ENCODE assay signal across 21 cellular contexts in genomic region chr3:154690413-154690812, GRCh38.
DNase-seq lines count a peak whose midpoint lies in the region; ATAC-seq, FAIRE-seq and TF ChIP-seq lines count a peak whose summit lies in the region.
"Had no signal": no experiment of that assay in that cellular context is flagged by ENCODE, and none has a peak within 500 bp of the region (broad histone marks: within the 10 kb centered on the region; RNA-seq: fewer than 3 reads in every experiment).

No MANE protein-coding gene starts in this region.

- no peak for FAIRE-seq in GM12878 (lab: Jason Lieb, UNC)
- FAIRE-seq: frontal cortex, GM12892, HepG2 had no signal

- no peak for TF ChIP-seq POLR2A in GM12878 (IDR thresholded peaks at IDR 0.05; ENCODE audit: low read depth, low read length)

- TF ChIP-seq RAD21 in GM12878 (IDR thresholded peaks at IDR 0.05; ENCODE audit: insufficient read depth, low read depth, low read length), result no peak

- H3K79me2 ChIP-seq in GM12878 (ENCODE audit: control insufficient read depth, insufficient read depth, low read length), result no peaks in the 10 kb centered on the region

- no peaks in the 10 kb centered on the region for H4K20me1 ChIP-seq in GM12878 (ENCODE audit: control insufficient read depth, insufficient read depth)

- no peaks in the 10 kb centered on the region for H3K4me1 Mint-ChIP-seq in activated naive CD4-positive, alpha-beta T cell treated with anti-CD3 and anti-CD28 coated beads for 36 hours (ENCODE audit: low read depth)
- H3K4me1 Mint-ChIP-seq: T-helper 17 cell had no signal

- H3K27me3 ChIP-seq in GM12878 (replicated peaks in 1 of 2; ENCODE audit: control insufficient read depth in 2 of 2, insufficient read depth in 2 of 2, low read length in 1 of 2) (no peaks in the 10 kb centered on the region), WERI-Rb-1 (ENCODE audit: insufficient read depth, low read depth, severe bottlenecking) (no peaks in the 10 kb centered on the region)
- H3K27me3 ChIP-seq: suprapubic skin had no signal

- H3K4me2 ChIP-seq in GM12878 (ENCODE audit: control insufficient read depth, insufficient read depth), result no peak overlapping the region

- TF ChIP-seq EP300 in GM12878 (IDR thresholded peaks at IDR 0.05; ENCODE audit: borderline replicate concordance in 1 of 2, control insufficient read depth in 1 of 2, low read depth in 2 of 2, low read length in 2 of 2), result no peak

- no peaks in the 10 kb centered on the region for H3K27me3 Mint-ChIP-seq in activated naive CD4-positive, alpha-beta T cell treated with anti-CD3 and anti-CD28 coated beads for 36 hours (ENCODE audit: low read depth)
- H3K27me3 Mint-ChIP-seq: T-helper 17 cell had no signal

- intact Hi-C loops in GM12878 (cut with micrococcal nuclease; ENCODE audit: unreplicated experiment), result no loop called here
- intact Hi-C loops in activated naive CD4-positive, alpha-beta T cell treated with anti-CD3 and anti-CD28 coated beads for 36 hours (cut with micrococcal nuclease), result no loop called here

- H3K4me1 ChIP-seq in GM12878 (ENCODE audit: control insufficient read depth, insufficient read depth, low read length), result no peaks in the 10 kb centered on the region
- H3K4me1 ChIP-seq: suprapubic skin had no signal

- no peak overlapping the region for H2AFZ ChIP-seq in GM12878 (ENCODE audit: control insufficient read depth, low read depth, low read length)

- no peak for TF ChIP-seq CTCF in GM12878 (IDR thresholded peaks at IDR 0.05 in 2 of 3, conservative IDR thresholded peaks at IDR 0.05 in 1 of 3; ENCODE audit: control insufficient read depth in 2 of 3, extremely low read depth in 1 of 3, insufficient read depth in 1 of 3, low read depth in 3 of 3, low read length in 3 of 3)
- TF ChIP-seq CTCF in WERI-Rb-1 (IDR thresholded peaks at IDR 0.05; ENCODE audit: low read depth, low read length), result no peak

- no peaks in the 10 kb centered on the region for H3K9me3 Mint-ChIP-seq in activated naive CD4-positive, alpha-beta T cell treated with anti-CD3 and anti-CD28 coated beads for 36 hours

- no peaks in the 10 kb centered on the region for H3K36me3 ChIP-seq in GM12878 (ENCODE audit: control insufficient read depth in 2 of 2, insufficient read depth in 2 of 2, low read length in 1 of 2)
- no peaks in the 10 kb centered on the region for H3K36me3 ChIP-seq in WERI-Rb-1
- H3K36me3 ChIP-seq: suprapubic skin had no signal

- no TSS peak for BruUV-seq in GM12878 (replicated peaks; lab: Mats Ljungman, UMichigan)

- no peak overlapping the region for H3K4me3 ChIP-seq in GM12878
- H3K4me3 ChIP-seq in WERI-Rb-1 (ENCODE audit: low read depth, low read length), result no peak overlapping the region
- H3K4me3 ChIP-seq: coronary artery, suprapubic skin had no signal

- no peak overlapping the region for H3K9ac ChIP-seq in GM12878 (ENCODE audit: control insufficient read depth, insufficient read depth, low read length)

- in situ Hi-C loops in GM12878 (cut with MboI), result no loop called here

- POLR2A ChIA-PET in GM12878 (lab: Charles Lee), result no interaction called here

- H3K27ac ChIP-seq in GM12878 (ENCODE audit: control insufficient read depth, insufficient read depth) (no peak overlapping the region), WERI-Rb-1 (no peak overlapping the region)
- H3K27ac ChIP-seq: coronary artery, suprapubic skin had no signal

- no peaks in the 10 kb centered on the region for H3K36me3 Mint-ChIP-seq in activated naive CD4-positive, alpha-beta T cell treated with anti-CD3 and anti-CD28 coated beads for 36 hours (ENCODE audit: low read depth)
- H3K36me3 Mint-ChIP-seq: WTC11 had no signal

- CTCF ChIA-PET in GM12878 (lab: Yijun Ruan, JAX), result no interaction called here
- CTCF ChIA-PET in activated naive CD4-positive, alpha-beta T cell treated with anti-CD3 and anti-CD28 coated beads for 36 hours (lab: Charles Lee), result no interaction called here

- ATAC-seq in GM18511 (IDR thresholded peaks at IDR 0.05; ENCODE audit: unreplicated experiment) (peak; percentile 76), GM21360 (IDR thresholded peaks at IDR 0.05; ENCODE audit: unreplicated experiment) (peak; percentile 82), HG02973 (IDR thresholded peaks at IDR 0.05; ENCODE audit: unreplicated experiment) (peak; percentile 74), GM12878 (peak; percentile 31; the same call in 2 of the 3 replicates), GM21423 (IDR thresholded peaks at IDR 0.05; ENCODE audit: unreplicated experiment) (no peak)
- ATAC-seq: HepG2, left ventricle myocardium superior, sciatic nerve, T-helper 17 cell, WTC11 had no signal

- RAD21 ChIA-PET in GM12878 (lab: Charles Lee; ENCODE audit: unreplicated experiment), result no interaction called here

- H3K4me3 Mint-ChIP-seq in activated naive CD4-positive, alpha-beta T cell treated with anti-CD3 and anti-CD28 coated beads for 36 hours, result no peak overlapping the region
- H3K4me3 Mint-ChIP-seq: T-helper 17 cell, WTC11 had no signal

- DNase-seq in GM12878 (ENCODE audit: low read depth, low spot score), result no peak
- no peak for DNase-seq in WERI-Rb-1
- DNase-seq in activated naive CD4-positive, alpha-beta T cell treated with anti-CD3 and anti-CD28 coated beads for 36 hours, result no peak
- no peak for DNase-seq in SKM-1 (lab: John Stamatoyannopoulos, UW; ENCODE audit: unreplicated experiment)
- DNase-seq: activated gamma-delta T cell treated with Interleukin-2 at 50 U/mL for 16 hours; left ventricle myocardium superior; NCI-H1694 treated with DMSO at 0.1 percent for 48 hours; NCI-H446; stimulated activated CD4-positive, alpha-beta T cell treated with anti-CD3 and anti-CD28 coated beads, Interleukin-1b, Interleukin-23, amount 100 ng/mL, for 48 hours; T-helper 17 cell had no signal

- H3K9me3 ChIP-seq in GM12878 (replicated peaks; ENCODE audit: control insufficient read depth, insufficient read depth, low read length) (no peaks in the 10 kb centered on the region), WERI-Rb-1 (ENCODE audit: severe bottlenecking) (no peaks in the 10 kb centered on the region)
- H3K9me3 ChIP-seq: suprapubic skin had no signal

- SMC1A ChIA-PET in GM12878 (lab: Charles Lee; ENCODE audit: uncharacterized antibody, unreplicated experiment), result no interaction called here

- no peak overlapping the region for H3K27ac Mint-ChIP-seq in activated naive CD4-positive, alpha-beta T cell treated with anti-CD3 and anti-CD28 coated beads for 36 hours
- H3K27ac Mint-ChIP-seq: T-helper 17 cell had no signal

TF ChIP-seq in GM12878, 131 proteins besides CTCF, POLR2A, EP300 and RAD21:
- TF ChIP-seq RBBP5 (conservative IDR thresholded peaks at IDR 0.05) (no peak), POLR2AphosphoS5 (IDR thresholded peaks at IDR 0.05; ENCODE audit: low read length) (no peak), RUNX3 (IDR thresholded peaks at IDR 0.05; ENCODE audit: low read length) (peak; percentile 32; the same call in 1 of the 2 replicates)
